ENCODE assay signal across 16 cellular contexts in the genomic region with DNA sequence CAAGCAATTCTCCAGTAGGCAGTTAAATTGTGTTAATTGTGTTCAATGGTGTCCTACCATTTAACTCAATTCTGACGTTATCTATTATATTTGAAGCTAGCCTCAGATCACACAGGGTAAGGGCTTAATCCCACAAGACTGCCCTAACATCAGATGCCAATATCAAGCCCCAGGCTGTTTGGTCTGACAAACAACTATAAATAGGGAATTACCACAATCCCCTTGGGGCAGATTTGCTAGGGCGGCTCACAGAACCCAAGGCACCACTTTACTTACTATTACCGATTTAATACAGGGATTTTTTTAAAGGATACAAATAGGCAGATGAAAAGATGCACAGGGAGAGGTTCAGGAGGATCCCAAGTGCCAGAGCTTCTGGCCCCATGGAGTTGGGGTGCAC.
DNase-seq lines count a peak whose midpoint lies in the region.
"Had no signal": no experiment of that assay in that cellular context is flagged by ENCODE, and none has a peak within 500 bp of the region (broad histone marks: within the 10 kb centered on the region; RNA-seq: fewer than 3 reads in every experiment).

No MANE protein-coding gene starts in this region.

- H3K36me3 ChIP-seq in BLaER1 treated with 17β-estradiol and CSF1 and Interleukin-3, amounts not matched to agents 10 nM and 100 nM, result peaks cover 0 to 7% (median 0%) of the 10 kb centered on the region in 11 experiments; a peak in 1 of 22 replicates

- peaks cover 3 to 67% (median 28%) of the 10 kb centered on the region in 10 experiments; a peak in 16 of 20 replicates for H3K4me1 ChIP-seq in BLaER1 treated with 17β-estradiol and CSF1 and Interleukin-3, amounts not matched to agents 10 nM and 100 nM
- H3K4me1 ChIP-seq: Caco-2 had no signal

- H3K9me3 ChIP-seq in BLaER1 treated with 17β-estradiol and CSF1 and Interleukin-3, amounts not matched to agents 10 nM and 100 nM (replicated peaks in 1 of 11), result peaks cover 15 to 27% (median 22%) of the 10 kb centered on the region in 11 experiments; a peak in 21 of 22 replicates
- H3K9me3 ChIP-seq: Caco-2 had no signal

- no peak overlapping the region for H3K4me3 ChIP-seq in BLaER1 treated with 17β-estradiol and CSF1 and Interleukin-3, amounts not matched to agents 10 nM and 100 nM
- H3K4me3 ChIP-seq: GM12878, GM23338 had no signal

- no peaks in the 10 kb centered on the region for H4K20me1 ChIP-seq in BLaER1 treated with 17β-estradiol and CSF1 and Interleukin-3, amounts not matched to agents 10 nM and 100 nM

- DNase-seq in NCI-H82 (lab: John Stamatoyannopoulos, UW), result peak; percentile 85
- DNase-seq in myocyte (ENCODE audit: low read depth), result peak; percentile 26
- DNase-seq in cerebellum (ENCODE audit: low spot score), result no peak
- DNase-seq in COR-L47 (lab: John Stamatoyannopoulos, UW), result no peak
- DNase-seq in effector CD4-positive, alpha-beta T cell, result no peak
- DNase-seq: C1 segment of cervical spinal cord; Caco-2; CD4-positive, alpha-beta memory T cell; DMS 273 treated with DMSO at 0.1 percent for 48 hours; DMS79; EL; GDM1; H9 had no signal

- H3K27me3 ChIP-seq in BLaER1 treated with 17β-estradiol and CSF1 and Interleukin-3, amounts not matched to agents 10 nM and 100 nM, result 0 out of 22 replicates have a peak, but pooled peaks cover 0 to 5% (median 0%) of the 10 kb centered on the region in 11 experiments

- peak overlapping the region in 2 of 11 experiments; percentile 25 to 38; a peak in 2 of 22 replicates for H3K27ac ChIP-seq in BLaER1 treated with 17β-estradiol and CSF1 and Interleukin-3, amounts not matched to agents 10 nM and 100 nM

- no peak overlapping the region for H3K9ac ChIP-seq in BLaER1 treated with 17β-estradiol and CSF1 and Interleukin-3, amounts not matched to agents 10 nM and 100 nM

- H3K4me2 ChIP-seq in BLaER1 treated with 17β-estradiol and CSF1 and Interleukin-3, amounts not matched to agents 10 nM and 100 nM, result peak overlapping the region in 10 of 11 experiments; percentile 1 to 73 (median 67); a peak in 18 of 22 replicates

Comparison
In these comparisons a context has a peak if more than half of its experiments do, and no peak if none do; other contexts are left out.
1. DNase-seq: peak in NCI-H82 (single experiment) and myocyte (single experiment); none in cerebellum (single experiment), COR-L47 (single experiment) and effector CD4-positive, alpha-beta T cell (single experiment).